ENCODE assay signal across 23 cellular contexts in the genomic region with DNA sequence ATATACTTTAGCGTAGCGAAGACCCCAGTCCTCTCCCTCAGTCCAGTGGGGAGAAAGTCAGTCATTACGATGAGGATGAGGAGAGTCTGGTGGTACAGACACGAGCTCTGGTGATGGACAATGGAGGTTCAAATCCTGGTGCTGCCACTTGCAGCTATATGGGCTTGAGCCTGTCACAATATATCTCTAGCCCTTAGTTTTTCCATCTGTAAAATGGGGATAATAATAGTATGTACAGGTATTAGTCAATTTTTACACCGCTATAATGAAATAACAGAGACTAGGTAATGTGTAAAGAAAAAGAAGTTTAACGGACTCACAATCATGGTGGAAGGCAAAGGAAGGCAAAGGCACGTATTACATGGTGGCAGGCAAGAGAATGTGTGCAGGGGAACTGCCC.
"Had no signal": no experiment of that assay in that cellular context is flagged by ENCODE, and none has a peak within 500 bp of the region (broad histone marks: within the 10 kb centered on the region; RNA-seq: fewer than 3 reads in every experiment).

No MANE protein-coding gene starts in this region.

- H3K4me3 ChIP-seq: colonic mucosa, dorsolateral prefrontal cortex, left ventricle myocardium inferior, neural progenitor cell, tibial artery had no signal

- H3K27ac Mint-ChIP-seq: activated T-cell treated with anti-CD3 and anti-CD28 coated beads, Interleukin-2, amount 50 U/mL, for 24 hours; activated T-helper 17 cell treated with anti-CD3 and anti-CD28 coated beads, Interleukin-2, amount 50 U/mL, for 72 hours; neural progenitor cell; progenitor cell of endocrine pancreas had no signal

- H3K27me3 Mint-ChIP-seq: activated T-cell treated with anti-CD3 and anti-CD28 coated beads, Interleukin-2, amount 50 U/mL, for 24 hours; activated T-helper 17 cell treated with anti-CD3 and anti-CD28 coated beads, Interleukin-2, amount 50 U/mL, for 72 hours; effector memory CD8-positive, alpha-beta T cell; progenitor cell of endocrine pancreas; T-cell had no signal

- H3K4me2 ChIP-seq: neural progenitor cell had no signal

- H2AFZ ChIP-seq: neural progenitor cell had no signal

- DNase-seq: activated CD4-positive, alpha-beta T cell treated with anti-CD3 and anti-CD28 coated beads, Interleukin-2, amount 50 U/mL, for 1 hour; activated CD4-positive, CD25-positive, alpha-beta regulatory T cell treated with anti-CD3 and anti-CD28 coated beads, Interleukin-2, amount 50 U/mL, for 72 hours; activated CD8-positive, alpha-beta memory T cell treated with anti-CD3 and anti-CD28 coated beads, Interleukin-2, amount 50 U/mL, for 4 hours; activated T-cell treated with anti-CD3 and anti-CD28 coated beads, Interleukin-2, amount 50 U/mL, for 24 hours; amygdala; colonic mucosa; dorsolateral prefrontal cortex; effector memory CD8-positive, alpha-beta T cell; foreskin melanocyte; left ventricle myocardium inferior; retina; stimulated activated CD4-positive, alpha-beta T cell treated with anti-CD3 and anti-CD28 coated beads, Interleukin-2, amount 100 ng/mL, for 48 hours; stimulated activated CD8-positive, alpha-beta memory T cell treated with anti-CD3 and anti-CD28 coated beads, Interleukin-4, amount 100 ng/mL, for 48 hours; stimulated activated naive CD4-positive, alpha-beta T cell treated with Interleukin-2 at 50 U/mL for 16 hours; substantia nigra; T-cell; tibial artery had no signal

- H3K4me1 ChIP-seq: colonic mucosa had no signal

- H3K9me3 ChIP-seq: colonic mucosa, left ventricle myocardium inferior, tibial artery had no signal

- H3K27ac ChIP-seq: colonic mucosa, dorsolateral prefrontal cortex, left ventricle myocardium inferior, neural progenitor cell, tibial artery, VCaP had no signal

- H3K27me3 ChIP-seq: colonic mucosa, neural progenitor cell, tibial artery had no signal

- ATAC-seq: activated T-helper 17 cell treated with anti-CD3 and anti-CD28 coated beads, Interleukin-2, amount 50 U/mL, for 72 hours; effector memory CD8-positive, alpha-beta T cell; esophagus mucosa; T-cell had no signal

- H3K9me3 Mint-ChIP-seq: activated T-helper 17 cell treated with anti-CD3 and anti-CD28 coated beads, Interleukin-2, amount 50 U/mL, for 72 hours had no signal

- H3K4me3 Mint-ChIP-seq: activated T-cell treated with anti-CD3 and anti-CD28 coated beads, Interleukin-2, amount 50 U/mL, for 24 hours; activated T-helper 17 cell treated with anti-CD3 and anti-CD28 coated beads, Interleukin-2, amount 50 U/mL, for 72 hours; neural progenitor cell; T-cell; T-helper 2 cell treated with Interferon-gamma antibody and Interleukin-4, amounts not matched to agents 5 μg/mL and 100 μg/mL, for 36 hours had no signal

- H3K9ac ChIP-seq: neural progenitor cell had no signal

- H3K36me3 ChIP-seq: colonic mucosa, left ventricle myocardium inferior, neural progenitor cell, tibial artery had no signal

- H3K36me3 Mint-ChIP-seq: neural progenitor cell, T-cell had no signal
